ENCODE assay signal across 11 cellular contexts in the genomic region with DNA sequence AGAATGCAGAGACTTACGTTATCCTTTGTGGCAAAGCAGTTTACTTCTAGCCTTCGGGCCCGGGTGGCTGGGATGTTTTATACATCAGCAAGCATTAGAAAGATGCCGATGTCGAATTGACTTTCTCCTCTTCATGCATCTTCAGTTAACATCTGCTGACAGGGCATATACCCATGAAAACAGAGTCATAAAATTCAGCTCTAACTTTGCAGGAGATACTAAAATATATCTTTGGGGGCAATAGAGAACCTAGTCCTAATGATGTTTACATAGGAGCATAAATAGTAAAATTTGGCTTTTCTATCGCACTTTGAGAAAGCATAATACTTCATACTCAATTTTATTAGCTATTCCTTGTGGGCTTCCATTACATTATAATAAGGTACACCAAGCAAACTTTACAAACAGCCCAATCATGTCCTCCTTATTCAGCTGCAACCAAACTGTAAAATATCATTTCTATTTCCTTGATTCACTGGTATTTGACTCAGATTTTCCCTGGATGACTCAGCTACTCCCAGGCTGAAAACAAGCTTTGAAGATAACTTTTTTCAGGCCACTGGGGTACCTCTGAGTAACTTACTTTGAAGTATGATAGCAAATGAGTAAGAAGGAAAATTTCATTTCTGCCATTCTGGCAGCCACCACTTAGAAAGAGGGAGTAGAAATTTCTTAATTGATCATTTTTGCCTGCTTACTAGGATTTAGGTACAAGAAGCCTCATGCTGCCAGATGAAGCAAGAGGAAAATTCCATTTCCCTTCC.
A peak's percentile ranks its signal among the peaks of the same experiment; 100 is the strongest.
DNase-seq lines count a peak whose midpoint lies in the region; ATAC-seq and TF ChIP-seq lines count a peak whose summit lies in the region.
"Had no signal": no experiment of that assay in that cellular context is flagged by ENCODE, and none has a peak within 500 bp of the region (broad histone marks: within the 10 kb centered on the region; RNA-seq: fewer than 3 reads in every experiment).

No MANE protein-coding gene starts in this region.

- peaks cover 0 to 6% of the 10 kb centered on the region in 2 donors for H3K9me3 ChIP-seq in left lung

- TF ChIP-seq CTCF in AG09319 (IDR thresholded peaks at IDR 0.05; ENCODE audit: low read depth, low read length) (no peak), astrocyte of the cerebellum (IDR thresholded peaks at IDR 0.05; ENCODE audit: low read depth, low read length, missing control alignments) (no peak), left lung (IDR thresholded peaks at IDR 0.05) (no peak)

- H3K27me3 ChIP-seq in left lung = no peaks in the 10 kb centered on the region

- H3K4me3 ChIP-seq in astrocyte of the cerebellum (ENCODE audit: low read depth, low read length) (no peak overlapping the region), left lung (no peak overlapping the region)

- DNase-seq in AG09319 (ENCODE audit: extremely low read depth, low read depth) (peak; percentile 32), astrocyte of the cerebellum (ENCODE audit: low read depth) (peak; percentile 81), left lung (no peak), Right ventricle myocardium inferior (ENCODE audit: missing footprints) (no peak), NCI-H82 (lab: John Stamatoyannopoulos, UW) (no peak)
- no peak for DNase-seq in stimulated activated naive CD4-positive, alpha-beta T cell treated with Interleukin-2 at 50 U/mL for 16 hours (lab: John Stamatoyannopoulos, UW)
- DNase-seq: effector memory CD8-positive, alpha-beta T cell; NCI-H1417; SHP77 treated with DMSO at 0.1 percent for 48 hours had no signal

- in situ Hi-C loops in astrocyte of the cerebellum (cut with HindIII; ENCODE audit: low sequenced_read_pairs) = no loop called here

- no peak overlapping the region for H3K27ac ChIP-seq in left lung

- H3K36me3 ChIP-seq in left lung = no peaks in the 10 kb centered on the region

- peak; percentile 58 for ATAC-seq in HG02610 (IDR thresholded peaks at IDR 0.05; ENCODE audit: unreplicated experiment)
- ATAC-seq in left lung = peak; percentile 44
- ATAC-seq in Right ventricle myocardium inferior = no peak
- no peak for ATAC-seq in HG03196 (IDR thresholded peaks at IDR 0.05; ENCODE audit: unreplicated experiment)
- ATAC-seq: effector memory CD8-positive, alpha-beta T cell had no signal

- no peaks in the 10 kb centered on the region for H3K4me1 ChIP-seq in left lung

- intact Hi-C loops in left lung (cut with DNase I) (no loop called here), Right ventricle myocardium inferior (cut with DNase I) (no loop called here)

Comparison
In these comparisons a context has a peak if more than half of its experiments do, and no peak if none do; other contexts are left out.
1. DNase-seq: peak in AG09319 (single experiment) and astrocyte of the cerebellum (single experiment); none in left lung (0 of 2), Right ventricle myocardium inferior (single experiment), stimulated activated naive CD4-positive, alpha-beta T cell treated with Interleukin-2 at 50 U/mL for 16 hours (single experiment) and NCI-H82 (single experiment).
2. ATAC-seq: peak in HG02610 (single experiment) and left lung (single experiment); none in Right ventricle myocardium inferior (single experiment) and HG03196 (single experiment).